Comparison of ENCODE assay signal across 22 cellular contexts in genomic region chr1:232773752-232774151, GRCh38. TPM values are rescaled to one million over a fixed set of nuclear protein-coding genes. Genes with fewer than 3 reads are reported as not detected.
A peak's percentile ranks its signal among the peaks of the same experiment; 100 is the strongest.
DNase-seq lines count a peak whose midpoint lies in the region; ATAC-seq, FAIRE-seq and TF ChIP-seq lines count a peak whose summit lies in the region.
"Had no signal": no experiment of that assay in that cellular context is flagged by ENCODE, and none has a peak within 500 bp of the region (broad histone marks: within the 10 kb centered on the region; RNA-seq: fewer than 3 reads in every experiment).

No MANE protein-coding gene starts in this region.

- no peaks in the 10 kb centered on the region for H4K20me1 ChIP-seq in H1 (replicated peaks in 1 of 2; ENCODE audit: control insufficient read depth in 1 of 2, insufficient read depth in 2 of 2, low read length in 2 of 2)
- H4K20me1 ChIP-seq: BLaER1 treated with 17β-estradiol and CSF1 and Interleukin-3, amounts not matched to agents 10 nM and 100 nM had no signal

- DNase-seq in Right ventricle myocardium inferior (ENCODE audit: missing footprints) = peak; percentile 56
- DNase-seq in left ventricle myocardium superior = no peak
- no peak for DNase-seq in H1 (ENCODE audit: low read depth in 1 of 2, low spot score in 2 of 2)
- no peak for DNase-seq in activated CD8-positive, alpha-beta memory T cell treated with anti-CD3 and anti-CD28 coated beads, Interleukin-2, amount 50 U/mL, for 4 hours
- DNase-seq: AML-193; Caco-2; Calu3; CD4-positive, alpha-beta T cell; CD8-positive, alpha-beta T cell; DMS79 treated with DMSO at 0.1 percent for 48 hours; GF-D8 had no signal

- intact Hi-C loops in Right ventricle myocardium inferior (cut with DNase I) = no loop called here
- intact Hi-C loops in left ventricle myocardium superior (cut with micrococcal nuclease) = no loop called here

- H3K79me2 ChIP-seq in H1 (ENCODE audit: control insufficient read depth in 1 of 2, insufficient read depth in 2 of 2, low read length in 2 of 2) = no peaks in the 10 kb centered on the region

- H3K36me3 Mint-ChIP-seq in stimulated activated memory B cell treated with anti-CD40 and anti-IgM and Interleukin-4, amounts not matched to agents 10 μg/mL and 1 μg/mL and 100 μg/mL, for 72 hours = no peaks in the 10 kb centered on the region
- H3K36me3 Mint-ChIP-seq: CD8-positive, alpha-beta T cell had no signal

- H3K4me2 ChIP-seq in H1 (ENCODE audit: insufficient read depth in 1 of 2, low read depth in 2 of 2, low read length in 2 of 2) = no peak overlapping the region
- H3K4me2 ChIP-seq: A549; BLaER1 treated with 17β-estradiol and CSF1 and Interleukin-3, amounts not matched to agents 10 nM and 100 nM had no signal

- H3K9ac ChIP-seq in H1 (replicated peaks in 1 of 4; ENCODE audit: extremely low read depth in 1 of 4, low read depth in 3 of 4, low read length in 3 of 4) = no peak overlapping the region
- H3K9ac ChIP-seq: BLaER1 treated with 17β-estradiol and CSF1 and Interleukin-3, amounts not matched to agents 10 nM and 100 nM had no signal

- H4K8ac ChIP-seq in H1 (ENCODE audit: extremely low read depth, insufficient read depth, low read length) = no peak overlapping the region

- no peak for FAIRE-seq in H1 (lab: Jason Lieb, UNC)
- FAIRE-seq: A549, D721Med, G401.6, GM12891, GM19239 had no signal

- no peaks in the 10 kb centered on the region for H3K9me3 Mint-ChIP-seq in stimulated activated memory B cell treated with anti-CD40 and anti-IgM and Interleukin-4, amounts not matched to agents 10 μg/mL and 1 μg/mL and 100 μg/mL, for 72 hours
- H3K9me3 Mint-ChIP-seq: CD4-positive, alpha-beta T cell; CD8-positive, alpha-beta T cell had no signal

- no peak overlapping the region for H3K56ac ChIP-seq in H1 (replicated peaks; ENCODE audit: insufficient read length, low read depth, low read length)

- no peak overlapping the region for H4K5ac ChIP-seq in H1 (ENCODE audit: insufficient read length, low read depth, low read length)

- no peak overlapping the region for H2AK5ac ChIP-seq in H1 (ENCODE audit: low read depth, low read length)

- 0 out of 2 replicates have a peak overlapping the region, but pooled peaks have one; percentile 13 for H3K18ac ChIP-seq in H1 (ENCODE audit: extremely low read depth, low read length)

- no peak overlapping the region for H3K4me3 ChIP-seq in H1 (ENCODE audit: extremely low read depth in 1 of 4, insufficient read depth in 2 of 4, low read depth in 3 of 4, low read length in 4 of 4)
- H3K4me3 ChIP-seq: A549; BLaER1 treated with 17β-estradiol and CSF1 and Interleukin-3, amounts not matched to agents 10 nM and 100 nM had no signal

- no peak for TF ChIP-seq EP300 in H1 (IDR thresholded peaks at IDR 0.05; ENCODE audit: borderline replicate concordance in 1 of 2, low read depth in 2 of 2, low read length in 2 of 2)

- ATAC-seq in Right ventricle myocardium inferior (no peak), left ventricle myocardium superior (no peak), HG03039 (IDR thresholded peaks at IDR 0.05; ENCODE audit: unreplicated experiment) (no peak)
- ATAC-seq in stimulated activated memory B cell treated with anti-CD40 and anti-IgM and Interleukin-4, amounts not matched to agents 10 μg/mL and 1 μg/mL and 100 μg/mL, for 72 hours = peak; percentile 38
- ATAC-seq: A549; CD8-positive, alpha-beta T cell had no signal

- H3K27ac Mint-ChIP-seq in stimulated activated memory B cell treated with anti-CD40 and anti-IgM and Interleukin-4, amounts not matched to agents 10 μg/mL and 1 μg/mL and 100 μg/mL, for 72 hours = no peak overlapping the region
- H3K27ac Mint-ChIP-seq: B cell; CD4-positive, alpha-beta T cell; CD8-positive, alpha-beta T cell had no signal

- WGBS in H1 (ENCODE audit: extremely low coverage in 1 of 2, insufficient coverage in 1 of 2, insufficient read length in 1 of 2, insufficient replicate concordance in 2 of 2, low coverage in 1 of 2, low lambda C conversion rate in 2 of 2, missing lambda C conversion rate in 1 of 2), 2 experiments = 82% methylated on average over 9 of the region's 9 CpGs; no CpG with 5 or more reads in 1 of the 2 experiments

- TF ChIP-seq CTCF in H1 (IDR thresholded peaks at IDR 0.05; ENCODE audit: control extremely low read depth in 1 of 3, insufficient read depth in 1 of 3, low read depth in 1 of 3, low read length in 3 of 3) = no peak

- no peaks in the 10 kb centered on the region for H3K27me3 ChIP-seq in H1 (replicated peaks in 1 of 4; ENCODE audit: control insufficient read depth in 3 of 4, extremely low read depth in 1 of 4, insufficient read depth in 3 of 4, low read length in 3 of 4)
- H3K27me3 ChIP-seq: BLaER1 treated with 17β-estradiol and CSF1 and Interleukin-3, amounts not matched to agents 10 nM and 100 nM had no signal

- H3K9me3 ChIP-seq in H1 (ENCODE audit: insufficient read depth in 2 of 2, low read depth in 1 of 2, low read length in 1 of 2) = no peaks in the 10 kb centered on the region
- H3K9me3 ChIP-seq: A549, Caco-2 had no signal

- H3K79me1 ChIP-seq in H1 (ENCODE audit: low read depth, low read length) = no peaks in the 10 kb centered on the region

- CTCF ChIA-PET in H1 (lab: Charles Lee; ENCODE audit: partially characterized antibody) = interaction anchor here (0.9 kb wide), 1 partner anchor 236 kb away, joined by 3 read pairs; no protein-coding TSS in a partner anchor

- no peaks in the 10 kb centered on the region; the same call in 1 of the 2 replicates for H3K23me2 ChIP-seq in H1 (ENCODE audit: low read depth, low read length)

- no peak overlapping the region for H3K23ac ChIP-seq in H1 (ENCODE audit: insufficient read length)

- no peak overlapping the region for H2BK5ac ChIP-seq in H1 (ENCODE audit: low read depth, low read length)

- no peak overlapping the region for H3K14ac ChIP-seq in H1 (ENCODE audit: insufficient read length)

- 0 out of 2 replicates have a peak overlapping the region, but pooled peaks have one; percentile 13 for H2AFZ ChIP-seq in H1 (ENCODE audit: low read length)

- H2BK120ac ChIP-seq in H1 (replicated peaks; ENCODE audit: low read depth, low read length) = no peak overlapping the region

- TF ChIP-seq RAD21 in H1 (IDR thresholded peaks at IDR 0.05 in 1 of 2, conservative IDR thresholded peaks at IDR 0.05 in 1 of 2; ENCODE audit: low read depth in 2 of 2, low read length in 2 of 2) = no peak

- no peak for TF ChIP-seq POLR2A in H1 (IDR thresholded peaks at IDR 0.05; ENCODE audit: control extremely low read depth in 1 of 2, low read depth in 2 of 2, low read length in 2 of 2)

- no peaks in the 10 kb centered on the region for H3K36me3 ChIP-seq in H1 (ENCODE audit: control insufficient read depth in 2 of 4, insufficient read depth in 4 of 4, low read length in 3 of 4)
- H3K36me3 ChIP-seq: BLaER1 treated with 17β-estradiol and CSF1 and Interleukin-3, amounts not matched to agents 10 nM and 100 nM had no signal

- H3K4me1 ChIP-seq in H1 (replicated peaks in 1 of 4; ENCODE audit: control insufficient read depth in 3 of 4, insufficient read depth in 4 of 4, low read length in 3 of 4) = peaks cover 0 to 9% (median 5%) of the 10 kb centered on the region in 4 experiments; a peak in 4 of 7 replicates
- H3K4me1 ChIP-seq: A549, Caco-2 had no signal

- H3K4me1 Mint-ChIP-seq in stimulated activated memory B cell treated with anti-CD40 and anti-IgM and Interleukin-4, amounts not matched to agents 10 μg/mL and 1 μg/mL and 100 μg/mL, for 72 hours = no peaks in the 10 kb centered on the region
- H3K4me1 Mint-ChIP-seq: B cell had no signal

- H2BK12ac ChIP-seq in H1 (ENCODE audit: low read depth, low read length) = no peak overlapping the region

- H3K27ac ChIP-seq in H1 (ENCODE audit: low read depth, low read length) = no peak overlapping the region
- H3K27ac ChIP-seq: 22Rv1; A549; BLaER1 treated with 17β-estradiol and CSF1 and Interleukin-3, amounts not matched to agents 10 nM and 100 nM; C4-2B had no signal

- H3K4ac ChIP-seq in H1 (replicated peaks; ENCODE audit: insufficient read length, low read depth, low read length) = no peak overlapping the region

- no peaks in the 10 kb centered on the region for H3K27me3 Mint-ChIP-seq in stimulated activated memory B cell treated with anti-CD40 and anti-IgM and Interleukin-4, amounts not matched to agents 10 μg/mL and 1 μg/mL and 100 μg/mL, for 72 hours
- H3K27me3 Mint-ChIP-seq: B cell; CD4-positive, alpha-beta T cell had no signal

- POLR2A ChIA-PET in H1 (lab: Charles Lee; ENCODE audit: partially characterized antibody) = no interaction called here

- H2BK20ac ChIP-seq in H1 (ENCODE audit: low read length) = no peak overlapping the region

- H2BK15ac ChIP-seq in H1 (ENCODE audit: low read length) = no peak overlapping the region

- H3K4me3 Mint-ChIP-seq in stimulated activated memory B cell treated with anti-CD40 and anti-IgM and Interleukin-4, amounts not matched to agents 10 μg/mL and 1 μg/mL and 100 μg/mL, for 72 hours = no peak overlapping the region
- H3K4me3 Mint-ChIP-seq: B cell; CD4-positive, alpha-beta T cell; CD8-positive, alpha-beta T cell had no signal

- H4K91ac ChIP-seq in H1 (replicated peaks; ENCODE audit: insufficient read length, low read length) = no peak overlapping the region

TF ChIP-seq in H1, 55 proteins besides CTCF, POLR2A, EP300 and RAD21:
- TF ChIP-seq KDM4A (IDR thresholded peaks at IDR 0.05; ENCODE audit: low read depth, low read length, severe bottlenecking) (no peak), TEAD4 (IDR thresholded peaks at IDR 0.05; ENCODE audit: low read depth, low read length) (no peak), SP4 (IDR thresholded peaks at IDR 0.05; ENCODE audit: low read length) (no peak), NRF1 (IDR thresholded peaks at IDR 0.05; ENCODE audit: low read depth, low read length) (no peak), USF2 (IDR thresholded peaks at IDR 0.05; ENCODE audit: low read length) (0 out of 2 replicates have a peak, but pooled peaks have one; percentile 32), CHD2 (IDR thresholded peaks at IDR 0.05; ENCODE audit: low read length) (no peak)

RNA-seq across cellular contexts. Expression of gene MAP10, which starts 31.5 kb away (rescaled TPM):
- 3.3 TPM for total RNA-seq in Right ventricle myocardium inferior
- total RNA-seq in left ventricle myocardium superior = 2.6 TPM
- 3.5 TPM in 2 replicates for total RNA-seq in H1 (2021; fragmentation: NEBNext Ultra II Directional; extraction: Animal tissue kit (Norgen Biotek cat#: 25700))
- 1.5 and 2.4 TPM in 2 replicates for polyA plus RNA-seq in H1 (2011; rRNA removed)
- 2.8 TPM for polyA plus RNA-seq in H1 (2011; cell fraction: cytosol; rRNA removed)
- polyA plus RNA-seq in H1 (2011; cell fraction: nucleus; rRNA removed) = 2.7 TPM
- polyA plus RNA-seq in H1 (2012, experiment 1 of 2) = 1.5 to 2.0 TPM (median 1.7 TPM) in 4 replicates
- polyA plus RNA-seq in H1 (2012, experiment 2 of 2) = 0.35 TPM
- 1.9 TPM for polyA plus RNA-seq in H1 (2013, experiment 1 of 2)
- 1.6 TPM for polyA plus RNA-seq in H1 (2013, experiment 2 of 2)
- 2.6 and 2.7 TPM in 2 replicates for polyA minus RNA-seq in H1 (2011; rRNA and poly(A)+ RNA removed)
- 2.7 TPM for polyA minus RNA-seq in H1 (2011; cell fraction: cytosol; rRNA and poly(A)+ RNA removed)
- 10.3 TPM for polyA minus RNA-seq in H1 (2011; cell fraction: nucleus; rRNA and poly(A)+ RNA removed)
- total RNA-seq: Caco-2 had no signal
